ENCODE assay signal across 8 cellular contexts in the genomic region with DNA sequence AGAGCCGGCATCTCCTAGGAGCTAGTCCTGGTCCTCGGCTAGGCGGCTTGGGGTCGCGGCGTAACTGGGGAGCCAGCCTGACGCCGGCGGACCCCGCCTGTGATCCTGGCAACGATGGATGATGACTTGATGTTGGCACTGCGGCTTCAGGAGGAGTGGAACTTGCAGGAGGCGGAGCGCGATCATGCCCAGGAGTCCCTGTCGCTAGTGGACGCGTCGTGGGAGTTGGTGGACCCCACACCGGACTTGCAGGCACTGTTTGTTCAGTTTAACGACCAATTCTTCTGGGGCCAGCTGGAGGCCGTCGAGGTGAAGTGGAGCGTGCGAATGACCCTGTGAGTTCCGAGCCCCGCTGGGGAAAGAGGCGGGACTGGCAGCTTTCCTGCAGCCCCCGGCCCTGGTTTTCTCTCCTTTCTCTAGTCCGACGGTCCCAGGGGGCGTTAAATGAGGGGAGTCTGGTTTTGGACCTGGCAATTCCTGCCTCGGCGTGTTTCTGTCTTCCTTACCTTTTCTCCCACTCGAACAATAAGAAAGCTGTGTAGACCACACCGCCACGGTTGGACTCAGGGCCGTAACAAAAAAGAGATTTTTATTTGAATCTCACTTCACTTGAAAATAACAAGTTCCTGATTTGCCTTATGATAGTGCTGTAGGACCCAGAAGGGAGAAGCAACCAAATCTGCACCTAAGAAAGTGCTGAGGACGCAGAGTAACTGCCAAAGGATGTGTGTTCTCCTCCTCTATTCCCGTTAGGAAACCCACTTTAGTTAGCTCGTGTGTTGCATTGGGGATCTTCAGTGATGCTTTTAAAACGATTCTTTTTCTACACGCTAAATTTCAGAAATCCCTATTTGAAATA. TPM values are rescaled to one million over a fixed set of nuclear protein-coding genes. Genes with fewer than 3 reads are reported as not detected.
A peak's percentile ranks its signal among the peaks of the same experiment; 100 is the strongest.
DNase-seq lines count a peak whose midpoint lies in the region; ATAC-seq and TF ChIP-seq lines count a peak whose summit lies in the region.

A gene with protein sequence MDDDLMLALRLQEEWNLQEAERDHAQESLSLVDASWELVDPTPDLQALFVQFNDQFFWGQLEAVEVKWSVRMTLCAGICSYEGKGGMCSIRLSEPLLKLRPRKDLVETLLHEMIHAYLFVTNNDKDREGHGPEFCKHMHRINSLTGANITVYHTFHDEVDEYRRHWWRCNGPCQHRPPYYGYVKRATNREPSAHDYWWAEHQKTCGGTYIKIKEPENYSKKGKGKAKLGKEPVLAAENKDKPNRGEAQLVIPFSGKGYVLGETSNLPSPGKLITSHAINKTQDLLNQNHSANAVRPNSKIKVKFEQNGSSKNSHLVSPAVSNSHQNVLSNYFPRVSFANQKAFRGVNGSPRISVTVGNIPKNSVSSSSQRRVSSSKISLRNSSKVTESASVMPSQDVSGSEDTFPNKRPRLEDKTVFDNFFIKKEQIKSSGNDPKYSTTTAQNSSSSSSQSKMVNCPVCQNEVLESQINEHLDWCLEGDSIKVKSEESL (plus strand): TSS at position 24 of the 859 bp plus-strand sequence. CDS start 91 bp downstream, at position 115.

- TF ChIP-seq POLR2A in uterus (IDR thresholded peaks at IDR 0.05), result no peak

- peak within 1 kb of the TSS; percentile 91 for H3K27ac ChIP-seq in effector memory CD4-positive, alpha-beta T cell (ENCODE audit: insufficient read depth, low read length, poor library complexity, severe bottlenecking)
- H3K27ac ChIP-seq in uterus, result peak within 1 kb of the TSS; percentile 89 to 94

- H3K4me3 Mint-ChIP-seq in activated T-cell treated with anti-CD3 and anti-CD28 coated beads, Interleukin-2, amount 50 U/mL, for 24 hours, result peak within 1 kb of the TSS; percentile 100

- H3K4me3 ChIP-seq in effector memory CD4-positive, alpha-beta T cell (ENCODE audit: insufficient read depth, low read depth, low read length, poor library complexity, severe bottlenecking), result peak within 1 kb of the TSS; percentile 86
- H3K4me3 ChIP-seq in mononuclear cell (ENCODE audit: low read length) (peak within 1 kb of the TSS; percentile 94), uterus (peak within 1 kb of the TSS; percentile 67 to 82)

- H3K27me3 ChIP-seq in effector memory CD4-positive, alpha-beta T cell (replicated peaks; ENCODE audit: control insufficient read depth, insufficient read depth, low read length, poor library complexity, severe bottlenecking), result no peaks in the 10 kb centered on the region
- H3K27me3 ChIP-seq in mononuclear cell (ENCODE audit: insufficient read depth, low read length) (no peaks in the 10 kb centered on the region), uterus (no peaks in the 10 kb centered on the region)

- ATAC-seq in HG02938 (IDR thresholded peaks at IDR 0.05; ENCODE audit: unreplicated experiment), result peak; percentile 12

- intact Hi-C loops in uterus (cut with DNase I; ENCODE audit: low total_unique reads), result no loop called here

- peaks cover 2% of the 10 kb centered on the region for H3K27me3 Mint-ChIP-seq in activated T-cell treated with anti-CD3 and anti-CD28 coated beads, Interleukin-2, amount 50 U/mL, for 24 hours

- H3K4me1 ChIP-seq in effector memory CD4-positive, alpha-beta T cell (ENCODE audit: control insufficient read depth, insufficient read depth, low read length, poor library complexity, severe bottlenecking), result peaks cover 28% of the 10 kb centered on the region
- H3K4me1 ChIP-seq in mononuclear cell (ENCODE audit: insufficient read depth, low read length), result peaks cover 49% of the 10 kb centered on the region
- H3K4me1 ChIP-seq in uterus, result peaks cover 6 to 15% of the 10 kb centered on the region in 2 donors

- peaks cover 4% of the 10 kb centered on the region for H3K36me3 ChIP-seq in effector memory CD4-positive, alpha-beta T cell (ENCODE audit: control insufficient read depth, insufficient read depth, low read length)
- no peaks in the 10 kb centered on the region for H3K36me3 ChIP-seq in uterus

- no peak for DNase-seq in activated T-cell treated with anti-CD3 and anti-CD28 coated beads, Interleukin-2, amount 50 U/mL, for 24 hours
- no peak for DNase-seq in activated T-cell treated with anti-CD3 and anti-CD28 coated beads, Interleukin-2, amount 50 U/mL, for 48 hours
- DNase-seq in RKO (ENCODE audit: low spot score), result peak; percentile 49
- no peak for DNase-seq in effector memory CD4-positive, alpha-beta T cell
- no peak for DNase-seq in uterus
- DNase-seq in SW480 (ENCODE audit: low spot score), result no peak

- H3K27ac Mint-ChIP-seq in activated T-cell treated with anti-CD3 and anti-CD28 coated beads, Interleukin-2, amount 50 U/mL, for 24 hours, result peak within 1 kb of the TSS; percentile 99

- no peaks in the 10 kb centered on the region for H3K9me3 ChIP-seq in effector memory CD4-positive, alpha-beta T cell (ENCODE audit: control insufficient read depth, low read length)
- H3K9me3 ChIP-seq in mononuclear cell (ENCODE audit: low read depth, low read length), result no peaks in the 10 kb centered on the region
- H3K9me3 ChIP-seq in uterus, result no peaks in the 10 kb centered on the region

- peaks cover 87% of the 10 kb centered on the region for H3K36me3 Mint-ChIP-seq in activated T-cell treated with anti-CD3 and anti-CD28 coated beads, Interleukin-2, amount 50 U/mL, for 24 hours (ENCODE audit: low read depth)

- no peak for TF ChIP-seq CTCF in uterus (IDR thresholded peaks at IDR 0.05)

- no peaks in the 10 kb centered on the region for H3K9me3 Mint-ChIP-seq in activated T-cell treated with anti-CD3 and anti-CD28 coated beads, Interleukin-2, amount 50 U/mL, for 24 hours

- H3K4me1 Mint-ChIP-seq in activated T-cell treated with anti-CD3 and anti-CD28 coated beads, Interleukin-2, amount 50 U/mL, for 24 hours (ENCODE audit: low read depth), result peaks cover 60% of the 10 kb centered on the region

RNA-seq across cellular contexts. Expression of the gene that starts here (rescaled TPM):
- total RNA-seq in mononuclear cell, result 31.8 TPM
- 10 to 100 TPM in 3 of 4 donors, 1 to 10 TPM in 1; 4.9 to 19.3 (median 15.2) TPM for total RNA-seq in uterus
